8 cellular contexts compared by ENCODE assay signal in the genomic region with DNA sequence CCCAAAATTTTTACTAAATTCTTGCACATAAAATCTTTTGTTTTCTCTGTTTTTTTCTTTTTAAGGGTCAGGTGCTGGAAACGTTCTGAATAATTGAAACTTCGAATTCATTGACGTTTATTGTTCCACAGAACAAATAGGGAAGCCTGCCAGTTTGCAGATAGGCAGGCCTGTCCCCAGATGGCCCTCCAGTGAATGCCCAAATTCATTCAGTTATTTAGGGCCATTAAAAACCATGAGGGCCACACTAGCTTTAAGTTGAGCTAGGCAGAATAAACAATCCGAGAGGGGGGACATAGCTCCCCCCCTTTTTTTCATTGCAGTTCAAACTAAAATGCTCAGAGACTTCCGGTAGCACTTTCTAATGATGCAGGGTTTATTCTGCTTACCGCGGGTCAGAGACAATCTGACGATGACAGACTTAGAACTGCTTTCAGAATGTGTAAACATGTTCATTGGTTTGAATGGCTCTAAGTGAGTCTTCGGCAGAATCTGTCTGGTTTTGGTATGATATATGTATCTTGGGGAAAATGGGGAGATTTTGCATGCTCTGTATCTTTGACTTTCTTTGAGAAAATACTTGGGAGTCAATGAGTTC.
DNase-seq lines count a peak whose midpoint lies in the region; ATAC-seq and TF ChIP-seq lines count a peak whose summit lies in the region.

No MANE protein-coding gene starts in this region.

- TF ChIP-seq CTCF in C4-2B (conservative IDR thresholded peaks at IDR 0.05) (no peak), DOHH2 (IDR thresholded peaks at IDR 0.05; ENCODE audit: low read depth, low read length, poor library complexity, severe bottlenecking) (no peak), natural killer cell (IDR thresholded peaks at IDR 0.05) (no peak)

- H3K9me2 ChIP-seq in DOHH2 (replicated peaks; ENCODE audit: control insufficient read depth, low read length) = no peaks in the 10 kb centered on the region

- peak overlapping the region; percentile 63 for H3K4me3 Mint-ChIP-seq in natural killer cell

- H3K4me2 ChIP-seq in DOHH2 (ENCODE audit: low read length) = peak overlapping the region; percentile 2; the same call in 1 of the 2 replicates

- no peaks in the 10 kb centered on the region for H3K9me3 Mint-ChIP-seq in natural killer cell

- no peaks in the 10 kb centered on the region for H3K27me3 Mint-ChIP-seq in natural killer cell (ENCODE audit: low read depth in 2 of 2)

- H3K4me1 ChIP-seq in DOHH2 (ENCODE audit: control insufficient read depth, low read length) = peaks cover 9% of the 10 kb centered on the region

- H4K20me1 ChIP-seq in DOHH2 (ENCODE audit: control insufficient read depth, insufficient read depth, low read depth, low read length) = no peaks in the 10 kb centered on the region; the same call in 1 of the 2 replicates

- H3K27ac Mint-ChIP-seq in natural killer cell = peak overlapping the region; percentile 85 to 88

- H3K36me3 ChIP-seq in DOHH2 (ENCODE audit: control insufficient read depth, low read length) = no peaks in the 10 kb centered on the region

- H3K4me1 Mint-ChIP-seq in natural killer cell = peaks cover 95 to 98% of the 10 kb centered on the region in 2 donors

- no peaks in the 10 kb centered on the region for H3K9me3 ChIP-seq in DOHH2 (ENCODE audit: control insufficient read depth, insufficient read depth, low read length)

- no peaks in the 10 kb centered on the region for H3K36me3 Mint-ChIP-seq in natural killer cell

- peak overlapping the region; percentile 92; the same call in 1 of the 2 replicates for H3K27ac ChIP-seq in C4-2B
- H3K27ac ChIP-seq in DOHH2 (ENCODE audit: low read depth, low read length) = no peak overlapping the region

- ATAC-seq in natural killer cell = peak; percentile 69 to 80 (median 79)
- ATAC-seq in HG02678 (IDR thresholded peaks at IDR 0.05; ENCODE audit: unreplicated experiment) = no peak

- H3F3A ChIP-seq in DOHH2 (ENCODE audit: control insufficient read depth, insufficient read depth) = no peaks in the 10 kb centered on the region

- peaks cover 29% of the 10 kb centered on the region for H3K27me3 ChIP-seq in DOHH2 (ENCODE audit: control insufficient read depth, low read length)

- no peaks in the 10 kb centered on the region for H3K79me2 ChIP-seq in DOHH2 (ENCODE audit: control insufficient read depth, low read length)

- intact Hi-C loops in natural killer cell (cut with micrococcal nuclease) = loop anchor here (2.0 to 5.0 kb wide), 4 partner anchors 15 to 49 kb away; no protein-coding TSS in a partner anchor

- peak; percentile 3 for DNase-seq in central memory CD4-positive, alpha-beta T cell
- no peak for DNase-seq in natural killer cell
- no peak for DNase-seq in KG1 (lab: John Stamatoyannopoulos, UW)
- no peak for DNase-seq in NCI-H1930 (lab: John Stamatoyannopoulos, UW)
- DNase-seq in OCI-M1 (lab: John Stamatoyannopoulos, UW) = no peak

- H3K4me3 ChIP-seq in DOHH2 (ENCODE audit: low read length) = no peak overlapping the region
